In the genomic region with DNA sequence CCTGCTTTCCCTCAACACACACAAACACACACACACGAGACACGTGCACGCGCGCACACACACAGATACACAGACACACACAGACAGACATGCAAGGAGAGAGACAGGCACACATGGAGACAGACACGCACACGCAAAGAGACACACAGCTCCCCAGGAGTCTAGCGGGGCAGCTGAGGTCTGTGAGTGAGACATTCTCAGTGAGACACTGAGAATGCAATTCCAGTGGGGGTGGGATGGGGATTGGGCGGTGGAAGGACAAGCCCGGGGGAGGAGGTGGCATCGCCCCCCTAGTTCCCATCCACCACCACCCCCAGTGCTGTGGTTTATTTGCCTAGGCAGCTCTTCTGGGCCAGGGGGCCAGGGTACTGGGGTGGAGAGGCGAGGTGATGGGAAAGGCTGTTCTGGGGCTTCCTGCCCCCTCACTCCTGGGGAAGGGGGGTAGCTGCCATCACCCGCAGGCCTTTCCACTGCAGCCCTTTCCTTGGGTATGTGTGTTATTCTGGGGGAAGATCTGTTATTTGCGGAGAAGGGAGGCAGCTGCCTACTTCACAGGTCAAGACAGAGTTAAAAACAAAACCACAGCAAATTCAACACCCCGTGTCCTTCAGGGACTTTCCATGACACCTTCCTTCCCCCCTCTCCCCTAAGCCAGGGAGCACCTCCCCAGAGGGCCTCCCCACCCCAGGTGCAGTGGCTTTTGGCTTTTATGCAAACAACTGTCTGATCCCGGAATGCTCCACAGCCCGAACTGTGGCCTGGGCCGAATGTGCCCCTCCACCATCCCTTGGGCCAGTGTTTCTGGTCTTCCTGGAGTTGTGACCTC, we compare ENCODE assay signal across 8 cellular contexts. TPM values are rescaled to one million over a fixed set of nuclear protein-coding genes. Genes with fewer than 3 reads are reported as not detected.
DNase-seq lines count a peak whose midpoint lies in the region; ATAC-seq and TF ChIP-seq lines count a peak whose summit lies in the region.

No MANE protein-coding gene starts in this region.

- no peaks in the 10 kb centered on the region for H3K27me3 Mint-ChIP-seq in CD8-positive, alpha-beta T cell (ENCODE audit: low read depth)
- H3K27me3 Mint-ChIP-seq in immature natural killer cell (ENCODE audit: low read depth in 3 of 3), result peaks cover 34 to 52% (median 42%) of the 10 kb centered on the region in 3 donors

- H3K4me1 ChIP-seq in CD8-positive, alpha-beta T cell (ENCODE audit: insufficient read depth, low read length), result peaks cover 63% of the 10 kb centered on the region
- H3K4me1 ChIP-seq in stomach smooth muscle (ENCODE audit: control insufficient read depth, insufficient read depth, low read length), result peaks cover 14% of the 10 kb centered on the region

- no peak for TF ChIP-seq CTCF in CD8-positive, alpha-beta T cell (IDR thresholded peaks at IDR 0.05)

- H3K9me3 Mint-ChIP-seq in CD8-positive, alpha-beta T cell, result no peaks in the 10 kb centered on the region
- H3K9me3 Mint-ChIP-seq in immature natural killer cell, result no peaks in the 10 kb centered on the region

- ATAC-seq in CD8-positive, alpha-beta T cell, result peak; percentile 16
- peak; percentile 18 for ATAC-seq in HG02852 (IDR thresholded peaks at IDR 0.05; ENCODE audit: unreplicated experiment)

- peak overlapping the region; percentile 75 for H3K4me3 ChIP-seq in CD8-positive, alpha-beta T cell (ENCODE audit: low read depth, low read length)
- no peak overlapping the region for H3K4me3 ChIP-seq in stomach smooth muscle (ENCODE audit: low read length in 2 of 2)

- peak overlapping the region; percentile 98 for H3K27ac Mint-ChIP-seq in CD8-positive, alpha-beta T cell
- H3K27ac Mint-ChIP-seq in immature natural killer cell, result peak overlapping the region; percentile 96 to 100 (median 98)

- peak overlapping the region; percentile 93 for H3K27ac ChIP-seq in CD8-positive, alpha-beta T cell (ENCODE audit: low read depth, low read length)
- H3K27ac ChIP-seq in stomach smooth muscle (ENCODE audit: low read length), result peak overlapping the region; percentile 83

- H3K36me3 Mint-ChIP-seq in CD8-positive, alpha-beta T cell, result peaks cover 16% of the 10 kb centered on the region
- peaks cover 0 to 4% (median 0%) of the 10 kb centered on the region in 3 donors for H3K36me3 Mint-ChIP-seq in immature natural killer cell

- POLR2A ChIA-PET in CD8-positive, alpha-beta T cell (lab: Charles Lee), result interaction anchor here (1.1 to 4.6 kb wide), 18 partner anchors 8 to 171 kb away, joined by 3 to 59 read pairs (median 8); partner anchors contain the start of genes IKZF3, LRRC3C, MIEN1 and ORMDL3

- intact Hi-C loops in CD8-positive, alpha-beta T cell (cut with DNase I, micrococcal nuclease), result loop anchor here (2.0 kb wide), 2 partner anchors 57 to 63 kb away; no protein-coding TSS in a partner anchor

- peak overlapping the region; percentile 78 for H3K4me3 Mint-ChIP-seq in CD8-positive, alpha-beta T cell
- H3K4me3 Mint-ChIP-seq in immature natural killer cell, result peak overlapping the region; percentile 73 to 84 (median 78)

- H3K9ac ChIP-seq in stomach smooth muscle (ENCODE audit: low read length in 2 of 2), result peak overlapping the region; percentile 72 to 89

- no peaks in the 10 kb centered on the region for H3K27me3 ChIP-seq in CD8-positive, alpha-beta T cell (ENCODE audit: insufficient read depth, low read length)
- peaks cover 4 to 5% of the 10 kb centered on the region in 2 donors for H3K27me3 ChIP-seq in stomach smooth muscle (ENCODE audit: control insufficient read depth in 1 of 2, insufficient read depth in 2 of 2, low read length in 2 of 2)

- DNase-seq in CD8-positive, alpha-beta T cell, result peak in 6 of 7 experiments; percentile 25 to 78 (median 60)
- DNase-seq in activated T-cell treated with anti-CD3 and anti-CD28 coated beads for 1 hour (ENCODE audit: low read depth) (peak; percentile 35), immature natural killer cell (peak; percentile 70 to 72 (median 71)), epidermal melanocyte (ENCODE audit: insufficient read length, low spot score) (no peak), iPS-NIHi11 (ENCODE audit: low spot score) (no peak), SIG-M5 treated with dmso at 0.1 percent for 504 hours (lab: John Stamatoyannopoulos, UW; ENCODE audit: unreplicated experiment) (no peak)

- CTCF ChIA-PET in CD8-positive, alpha-beta T cell (lab: Charles Lee), result interaction anchor here (0.7 to 10.0 kb wide), 16 partner anchors 9 to 171 kb away, joined by 3 to 110 read pairs (median 4); partner anchors contain the start of gene IKZF3

- H3K36me3 ChIP-seq in CD8-positive, alpha-beta T cell (ENCODE audit: insufficient read depth, low read length), result no peaks in the 10 kb centered on the region
- no peaks in the 10 kb centered on the region for H3K36me3 ChIP-seq in stomach smooth muscle (ENCODE audit: control insufficient read depth in 2 of 2, insufficient read depth in 2 of 2, low read length in 2 of 2)

- peaks cover 68% of the 10 kb centered on the region for H3K4me1 Mint-ChIP-seq in CD8-positive, alpha-beta T cell (ENCODE audit: low read depth)
- H3K4me1 Mint-ChIP-seq in immature natural killer cell, result peaks cover 72 to 76% of the 10 kb centered on the region in 2 donors

- no peaks in the 10 kb centered on the region for H3K9me3 ChIP-seq in CD8-positive, alpha-beta T cell (ENCODE audit: low read length)
- no peaks in the 10 kb centered on the region for H3K9me3 ChIP-seq in stomach smooth muscle (ENCODE audit: control insufficient read depth in 2 of 2, low read length in 2 of 2)

RNA-seq across cellular contexts. Expression of gene GRB7, which starts 18.0 kb away (rescaled TPM):
- total RNA-seq in CD8-positive, alpha-beta T cell, result not detected
- polyA plus RNA-seq in immature natural killer cell, result not detected

RNA-seq across cellular contexts. Expression of gene MIEN1, which starts 25.4 kb away (rescaled TPM):
- total RNA-seq in CD8-positive, alpha-beta T cell, result 10 to 100 TPM; 29.5 to 30.1 TPM
- 100 to 1,000 TPM; 181 to 197 (median 181) TPM for polyA plus RNA-seq in immature natural killer cell

RNA-seq across cellular contexts. Expression of gene ERBB2, which starts 55.9 kb away (rescaled TPM):
- 1 to 10 TPM; 2.6 to 2.9 TPM for total RNA-seq in CD8-positive, alpha-beta T cell
- 10 to 100 TPM; 14.5 to 49.2 (median 25.2) TPM for polyA plus RNA-seq in immature natural killer cell

Comparison
In these comparisons a context has a peak if more than half of its experiments do, and no peak if none do; other contexts are left out.
1. DNase-seq: peak in CD8-positive, alpha-beta T cell (6 of 7), activated T-cell treated with anti-CD3 and anti-CD28 coated beads for 1 hour (single experiment) and immature natural killer cell (3 of 3); none in epidermal melanocyte (single experiment), iPS-NIHi11 (single experiment) and SIG-M5 treated with dmso at 0.1 percent for 504 hours (single experiment).